In the genomic region with DNA sequence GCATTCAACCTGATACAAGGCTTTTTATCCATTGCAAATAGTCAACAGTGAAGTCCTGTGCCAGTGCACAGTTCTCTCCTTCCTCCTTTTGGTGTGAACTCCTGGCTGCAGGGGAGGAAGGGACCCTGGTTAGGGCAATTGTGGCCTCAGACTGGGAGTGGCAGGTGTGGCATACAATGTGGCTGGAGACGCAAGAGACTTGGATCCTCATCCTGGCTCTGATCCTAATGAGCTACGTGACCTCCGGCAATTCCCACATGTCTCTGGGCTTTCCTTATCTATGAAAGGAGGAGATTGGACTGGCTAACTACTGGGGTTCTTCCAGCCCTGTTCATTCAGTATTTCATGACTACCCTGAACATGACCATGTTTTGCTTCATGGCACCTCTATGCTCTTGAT, we compare ENCODE assay signal across 2 cellular contexts.
TF ChIP-seq lines count a peak whose summit lies in the region.

No MANE protein-coding gene starts in this region.

TF ChIP-seq in GM12878, 131 proteins besides CTCF, POLR2A, EP300 and RAD21:
- no peak for TF ChIP-seq MXI1 (IDR thresholded peaks at IDR 0.05; ENCODE audit: low read depth, low read length)
- TF ChIP-seq TCF3 (IDR thresholded peaks at IDR 0.05; ENCODE audit: borderline replicate concordance, insufficient read depth, low read depth, low read length) = no peak
- no peak for TF ChIP-seq PAX5 (IDR thresholded peaks at IDR 0.05; ENCODE audit: borderline replicate concordance, low read depth, low read length)
- TF ChIP-seq, protein P1, sequence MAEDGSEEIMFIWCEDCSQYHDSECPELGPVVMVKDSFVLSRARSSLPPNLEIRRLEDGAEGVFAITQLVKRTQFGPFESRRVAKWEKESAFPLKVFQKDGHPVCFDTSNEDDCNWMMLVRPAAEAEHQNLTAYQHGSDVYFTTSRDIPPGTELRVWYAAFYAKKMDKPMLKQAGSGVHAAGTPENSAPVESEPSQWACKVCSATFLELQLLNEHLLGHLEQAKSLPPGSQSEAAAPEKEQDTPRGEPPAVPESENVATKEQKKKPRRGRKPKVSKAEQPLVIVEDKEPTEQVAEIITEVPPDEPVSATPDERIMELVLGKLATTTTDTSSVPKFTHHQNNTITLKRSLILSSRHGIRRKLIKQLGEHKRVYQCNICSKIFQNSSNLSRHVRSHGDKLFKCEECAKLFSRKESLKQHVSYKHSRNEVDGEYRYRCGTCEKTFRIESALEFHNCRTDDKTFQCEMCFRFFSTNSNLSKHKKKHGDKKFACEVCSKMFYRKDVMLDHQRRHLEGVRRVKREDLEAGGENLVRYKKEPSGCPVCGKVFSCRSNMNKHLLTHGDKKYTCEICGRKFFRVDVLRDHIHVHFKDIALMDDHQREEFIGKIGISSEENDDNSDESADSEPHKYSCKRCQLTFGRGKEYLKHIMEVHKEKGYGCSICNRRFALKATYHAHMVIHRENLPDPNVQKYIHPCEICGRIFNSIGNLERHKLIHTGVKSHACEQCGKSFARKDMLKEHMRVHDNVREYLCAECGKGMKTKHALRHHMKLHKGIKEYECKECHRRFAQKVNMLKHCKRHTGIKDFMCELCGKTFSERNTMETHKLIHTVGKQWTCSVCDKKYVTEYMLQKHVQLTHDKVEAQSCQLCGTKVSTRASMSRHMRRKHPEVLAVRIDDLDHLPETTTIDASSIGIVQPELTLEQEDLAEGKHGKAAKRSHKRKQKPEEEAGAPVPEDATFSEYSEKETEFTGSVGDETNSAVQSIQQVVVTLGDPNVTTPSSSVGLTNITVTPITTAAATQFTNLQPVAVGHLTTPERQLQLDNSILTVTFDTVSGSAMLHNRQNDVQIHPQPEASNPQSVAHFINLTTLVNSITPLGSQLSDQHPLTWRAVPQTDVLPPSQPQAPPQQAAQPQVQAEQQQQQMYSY (CRISPR knock-in tag; IDR thresholded peaks at IDR 0.05) = no peak
- no peak for TF ChIP-seq YY1 (IDR thresholded peaks at IDR 0.05; ENCODE audit: low read depth, low read length)

TF ChIP-seq in HepG2, 621 proteins besides CTCF, POLR2A, EP300 and RAD21:
- no peak for TF ChIP-seq ZNF484 (CRISPR knock-in tag; IDR thresholded peaks at IDR 0.05; ENCODE audit: borderline replicate concordance, low read depth)
- TF ChIP-seq, protein P2, sequence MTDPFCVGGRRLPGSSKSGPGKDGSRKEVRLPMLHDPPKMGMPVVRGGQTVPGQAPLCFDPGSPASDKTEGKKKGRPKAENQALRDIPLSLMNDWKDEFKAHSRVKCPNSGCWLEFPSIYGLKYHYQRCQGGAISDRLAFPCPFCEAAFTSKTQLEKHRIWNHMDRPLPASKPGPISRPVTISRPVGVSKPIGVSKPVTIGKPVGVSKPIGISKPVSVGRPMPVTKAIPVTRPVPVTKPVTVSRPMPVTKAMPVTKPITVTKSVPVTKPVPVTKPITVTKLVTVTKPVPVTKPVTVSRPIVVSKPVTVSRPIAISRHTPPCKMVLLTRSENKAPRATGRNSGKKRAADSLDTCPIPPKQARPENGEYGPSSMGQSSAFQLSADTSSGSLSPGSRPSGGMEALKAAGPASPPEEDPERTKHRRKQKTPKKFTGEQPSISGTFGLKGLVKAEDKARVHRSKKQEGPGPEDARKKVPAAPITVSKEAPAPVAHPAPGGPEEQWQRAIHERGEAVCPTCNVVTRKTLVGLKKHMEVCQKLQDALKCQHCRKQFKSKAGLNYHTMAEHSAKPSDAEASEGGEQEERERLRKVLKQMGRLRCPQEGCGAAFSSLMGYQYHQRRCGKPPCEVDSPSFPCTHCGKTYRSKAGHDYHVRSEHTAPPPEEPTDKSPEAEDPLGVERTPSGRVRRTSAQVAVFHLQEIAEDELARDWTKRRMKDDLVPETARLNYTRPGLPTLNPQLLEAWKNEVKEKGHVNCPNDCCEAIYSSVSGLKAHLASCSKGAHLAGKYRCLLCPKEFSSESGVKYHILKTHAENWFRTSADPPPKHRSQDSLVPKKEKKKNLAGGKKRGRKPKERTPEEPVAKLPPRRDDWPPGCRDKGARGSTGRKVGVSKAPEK (CRISPR knock-in tag; IDR thresholded peaks at IDR 0.05; ENCODE audit: borderline replicate concordance) = no peak
- TF ChIP-seq SATB2 (CRISPR knock-in tag; IDR thresholded peaks at IDR 0.05) = no peak
- TF ChIP-seq ZNF558 (CRISPR knock-in tag; IDR thresholded peaks at IDR 0.05; ENCODE audit: borderline replicate concordance) = no peak
- TF ChIP-seq ZFP36L2 (CRISPR knock-in tag; IDR thresholded peaks at IDR 0.05) = no peak
- TF ChIP-seq POLR2AphosphoS2 (IDR thresholded peaks at IDR 0.05; ENCODE audit: low read depth, low read length) = no peak
- no peak for TF ChIP-seq MED13 (CRISPR knock-in tag; IDR thresholded peaks at IDR 0.05)
- TF ChIP-seq, protein P3, sequence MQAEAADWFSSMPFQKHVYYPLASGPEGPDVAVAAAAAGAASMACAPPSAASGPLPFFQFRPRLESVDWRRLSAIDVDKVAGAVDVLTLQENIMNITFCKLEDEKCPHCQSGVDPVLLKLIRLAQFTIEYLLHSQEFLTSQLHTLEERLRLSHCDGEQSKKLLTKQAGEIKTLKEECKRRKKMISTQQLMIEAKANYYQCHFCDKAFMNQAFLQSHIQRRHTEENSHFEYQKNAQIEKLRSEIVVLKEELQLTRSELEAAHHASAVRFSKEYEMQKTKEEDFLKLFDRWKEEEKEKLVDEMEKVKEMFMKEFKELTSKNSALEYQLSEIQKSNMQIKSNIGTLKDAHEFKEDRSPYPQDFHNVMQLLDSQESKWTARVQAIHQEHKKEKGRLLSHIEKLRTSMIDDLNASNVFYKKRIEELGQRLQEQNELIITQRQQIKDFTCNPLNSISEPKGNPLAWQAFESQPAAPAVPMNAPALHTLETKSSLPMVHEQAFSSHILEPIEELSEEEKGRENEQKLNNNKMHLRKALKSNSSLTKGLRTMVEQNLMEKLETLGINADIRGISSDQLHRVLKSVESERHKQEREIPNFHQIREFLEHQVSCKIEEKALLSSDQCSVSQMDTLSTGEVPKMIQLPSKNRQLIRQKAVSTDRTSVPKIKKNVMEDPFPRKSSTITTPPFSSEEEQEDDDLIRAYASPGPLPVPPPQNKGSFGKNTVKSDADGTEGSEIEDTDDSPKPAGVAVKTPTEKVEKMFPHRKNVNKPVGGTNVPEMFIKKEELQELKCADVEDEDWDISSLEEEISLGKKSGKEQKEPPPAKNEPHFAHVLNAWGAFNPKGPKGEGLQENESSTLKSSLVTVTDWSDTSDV (CRISPR knock-in tag; IDR thresholded peaks at IDR 0.05) = no peak
- TF ChIP-seq, protein P4, sequence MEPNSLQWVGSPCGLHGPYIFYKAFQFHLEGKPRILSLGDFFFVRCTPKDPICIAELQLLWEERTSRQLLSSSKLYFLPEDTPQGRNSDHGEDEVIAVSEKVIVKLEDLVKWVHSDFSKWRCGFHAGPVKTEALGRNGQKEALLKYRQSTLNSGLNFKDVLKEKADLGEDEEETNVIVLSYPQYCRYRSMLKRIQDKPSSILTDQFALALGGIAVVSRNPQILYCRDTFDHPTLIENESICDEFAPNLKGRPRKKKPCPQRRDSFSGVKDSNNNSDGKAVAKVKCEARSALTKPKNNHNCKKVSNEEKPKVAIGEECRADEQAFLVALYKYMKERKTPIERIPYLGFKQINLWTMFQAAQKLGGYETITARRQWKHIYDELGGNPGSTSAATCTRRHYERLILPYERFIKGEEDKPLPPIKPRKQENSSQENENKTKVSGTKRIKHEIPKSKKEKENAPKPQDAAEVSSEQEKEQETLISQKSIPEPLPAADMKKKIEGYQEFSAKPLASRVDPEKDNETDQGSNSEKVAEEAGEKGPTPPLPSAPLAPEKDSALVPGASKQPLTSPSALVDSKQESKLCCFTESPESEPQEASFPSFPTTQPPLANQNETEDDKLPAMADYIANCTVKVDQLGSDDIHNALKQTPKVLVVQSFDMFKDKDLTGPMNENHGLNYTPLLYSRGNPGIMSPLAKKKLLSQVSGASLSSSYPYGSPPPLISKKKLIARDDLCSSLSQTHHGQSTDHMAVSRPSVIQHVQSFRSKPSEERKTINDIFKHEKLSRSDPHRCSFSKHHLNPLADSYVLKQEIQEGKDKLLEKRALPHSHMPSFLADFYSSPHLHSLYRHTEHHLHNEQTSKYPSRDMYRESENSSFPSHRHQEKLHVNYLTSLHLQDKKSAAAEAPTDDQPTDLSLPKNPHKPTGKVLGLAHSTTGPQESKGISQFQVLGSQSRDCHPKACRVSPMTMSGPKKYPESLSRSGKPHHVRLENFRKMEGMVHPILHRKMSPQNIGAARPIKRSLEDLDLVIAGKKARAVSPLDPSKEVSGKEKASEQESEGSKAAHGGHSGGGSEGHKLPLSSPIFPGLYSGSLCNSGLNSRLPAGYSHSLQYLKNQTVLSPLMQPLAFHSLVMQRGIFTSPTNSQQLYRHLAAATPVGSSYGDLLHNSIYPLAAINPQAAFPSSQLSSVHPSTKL (CRISPR knock-in tag; IDR thresholded peaks at IDR 0.05) = no peak
- no peak for TF ChIP-seq REL (CRISPR knock-in tag; conservative IDR thresholded peaks at IDR 0.05)
- TF ChIP-seq NPAS2 (CRISPR knock-in tag; IDR thresholded peaks at IDR 0.05; ENCODE audit: borderline replicate concordance) = no peak
- TF ChIP-seq TEAD3 (CRISPR knock-in tag; optimal IDR thresholded peaks at IDR 0.05; ENCODE audit: borderline replicate concordance) = no peak
- TF ChIP-seq NCOA2 (CRISPR knock-in tag; IDR thresholded peaks at IDR 0.05) = no peak
- TF ChIP-seq TBX3 (IDR thresholded peaks at IDR 0.05; ENCODE audit: borderline replicate concordance) = no peak
